ENCODE assay signal across 1 cellular context in genomic region chr2:98911376-98912154, GRCh38.
A peak's percentile ranks its signal among the peaks of the same experiment; 100 is the strongest.
TF ChIP-seq lines count a peak whose summit lies in the region.

No MANE protein-coding gene starts in this region.

TF ChIP-seq in HepG2, 621 proteins besides CTCF, POLR2A, EP300 and RAD21 (continued from another document and continues in another):
- TF ChIP-seq TFDP1 (CRISPR knock-in tag; IDR thresholded peaks at IDR 0.05; ENCODE audit: borderline replicate concordance): no peak
- no peak for TF ChIP-seq ZBTB3 (CRISPR knock-in tag; IDR thresholded peaks at IDR 0.05; ENCODE audit: borderline replicate concordance, low read depth)
- TF ChIP-seq ZNF652 (CRISPR knock-in tag; IDR thresholded peaks at IDR 0.05; ENCODE audit: borderline replicate concordance, low read depth): no peak
- TF ChIP-seq MIXL1 (CRISPR knock-in tag; IDR thresholded peaks at IDR 0.05): no peak
- 0 out of 2 replicates have a peak, but pooled peaks have one; percentile 16 for TF ChIP-seq ETV5 (CRISPR knock-in tag; IDR thresholded peaks at IDR 0.05; ENCODE audit: borderline replicate concordance)
- TF ChIP-seq KDM6A (CRISPR knock-in tag; IDR thresholded peaks at IDR 0.05; ENCODE audit: low read depth): peak; percentile 84
- no peak for TF ChIP-seq ZKSCAN5 (CRISPR knock-in tag; IDR thresholded peaks at IDR 0.05)
- TF ChIP-seq MEIS2 (CRISPR knock-in tag; IDR thresholded peaks at IDR 0.05): 0 out of 2 replicates have a peak, but pooled peaks have one; percentile 14
- no peak for TF ChIP-seq PHF5A (CRISPR knock-in tag; IDR thresholded peaks at IDR 0.05; ENCODE audit: low read depth, unreplicated experiment)
- TF ChIP-seq ZNF274 (CRISPR knock-in tag; IDR thresholded peaks at IDR 0.05): no peak
- TF ChIP-seq ZNF891 (CRISPR knock-in tag; IDR thresholded peaks at IDR 0.05): 0 out of 2 replicates have a peak, but pooled peaks have one; percentile 30
- no peak for TF ChIP-seq NFE2L2 (IDR thresholded peaks at IDR 0.05; ENCODE audit: low read length)
- TF ChIP-seq LBX2 (CRISPR knock-in tag; IDR thresholded peaks at IDR 0.05; ENCODE audit: borderline replicate concordance): no peak
- no peak for TF ChIP-seq ZSCAN5A (CRISPR knock-in tag; IDR thresholded peaks at IDR 0.05; ENCODE audit: borderline replicate concordance)
- TF ChIP-seq ZNF646 (CRISPR knock-in tag; IDR thresholded peaks at IDR 0.05): no peak
- TF ChIP-seq NPAS2 (CRISPR knock-in tag; IDR thresholded peaks at IDR 0.05; ENCODE audit: borderline replicate concordance): no peak
- no peak for TF ChIP-seq ZNF512 (CRISPR knock-in tag; IDR thresholded peaks at IDR 0.05)
- TF ChIP-seq KAT2B (IDR thresholded peaks at IDR 0.05; ENCODE audit: borderline replicate concordance, low read depth, low read length): no peak
- TF ChIP-seq CENPX (CRISPR knock-in tag; IDR thresholded peaks at IDR 0.05): no peak
- TF ChIP-seq ZNF639 (CRISPR knock-in tag; conservative IDR thresholded peaks at IDR 0.05): no peak
- TF ChIP-seq ZFP91 (CRISPR knock-in tag; IDR thresholded peaks at IDR 0.05; ENCODE audit: borderline replicate concordance): peak; percentile 40; the same call in 1 of the 2 replicates
- no peak for TF ChIP-seq ZNF318 (CRISPR knock-in tag; IDR thresholded peaks at IDR 0.05)
- no peak; the same call in 1 of the 2 replicates for TF ChIP-seq ZFY (CRISPR knock-in tag; IDR thresholded peaks at IDR 0.05)
- peak; percentile 50; the same call in 1 of the 2 replicates for TF ChIP-seq SMAD3 (CRISPR knock-in tag; IDR thresholded peaks at IDR 0.05)
- TF ChIP-seq ZNF432 (CRISPR knock-in tag; IDR thresholded peaks at IDR 0.05; ENCODE audit: borderline replicate concordance): no peak
- no peak for TF ChIP-seq MIER3 (CRISPR knock-in tag; IDR thresholded peaks at IDR 0.05; ENCODE audit: borderline replicate concordance)
- TF ChIP-seq ZFP36L2 (CRISPR knock-in tag; IDR thresholded peaks at IDR 0.05): no peak
- no peak for TF ChIP-seq ZNF792 (CRISPR knock-in tag; IDR thresholded peaks at IDR 0.05)
- no peak for TF ChIP-seq TBL1XR1 (IDR thresholded peaks at IDR 0.05; ENCODE audit: borderline replicate concordance, low read length, partially characterized antibody)
- TF ChIP-seq KLF6 (CRISPR knock-in tag; IDR thresholded peaks at IDR 0.05): no peak
- no peak; the same call in 1 of the 2 replicates for TF ChIP-seq NR2F6 (IDR thresholded peaks at IDR 0.05)
- TF ChIP-seq NR2F6 (CRISPR knock-in tag; IDR thresholded peaks at IDR 0.05): peak; percentile 52
- no peak for TF ChIP-seq ZNF549 (CRISPR knock-in tag; IDR thresholded peaks at IDR 0.05)
